22 cellular contexts compared by ENCODE assay signal in genomic region chr18:45412577-45412976, GRCh38.
DNase-seq lines count a peak whose midpoint lies in the region; ATAC-seq, FAIRE-seq and TF ChIP-seq lines count a peak whose summit lies in the region.
"Had no signal": no experiment of that assay in that cellular context is flagged by ENCODE, and none has a peak within 500 bp of the region (broad histone marks: within the 10 kb centered on the region; RNA-seq: fewer than 3 reads in every experiment).

No MANE protein-coding gene starts in this region.

- no peak overlapping the region for H3K27ac ChIP-seq in heart right ventricle
- H3K27ac ChIP-seq: A549, SJSA1, transverse colon had no signal

- H3K4me1 ChIP-seq in heart right ventricle = no peaks in the 10 kb centered on the region
- H3K4me1 ChIP-seq: A549 had no signal

- DNase-seq in activated CD8-positive, alpha-beta T cell treated with anti-CD3 and anti-CD28 coated beads for 36 hours = no peak
- DNase-seq in activated CD8-positive, alpha-beta T cell treated with anti-CD3 and anti-CD28 coated beads, Interleukin-2, amount 10 ng/mL, durations not matched to agents 7 days and 5 days = no peak
- DNase-seq in NCI-H226 = peak; percentile 21
- peak; percentile 24 for DNase-seq in urothelium cell line (ENCODE audit: low spot score)
- DNase-seq in heart right ventricle = no peak
- DNase-seq in activated CD8-positive, alpha-beta memory T cell treated with anti-CD3 and anti-CD28 coated beads, Interleukin-2, amount 50 U/mL, for 48 hours = no peak
- DNase-seq: activated naive CD8-positive, alpha-beta T cell treated with anti-CD3 and anti-CD28 coated beads, Interleukin-2, amount 10 ng/mL, durations not matched to agents 7 days and 5 days; DMS153; H7; MM.1S; NCI-H187; NCI-H524; stimulated activated CD4-positive, alpha-beta T cell treated with anti-CD3 and anti-CD28 coated beads, Interleukin-4, amount 100 ng/mL, for 4 hours; T-helper 9 cell; transverse colon had no signal

- H3K27ac Mint-ChIP-seq in activated CD8-positive, alpha-beta T cell treated with anti-CD3 and anti-CD28 coated beads for 36 hours = no peak overlapping the region
- H3K27ac Mint-ChIP-seq in activated CD8-positive, alpha-beta T cell treated with anti-CD3 and anti-CD28 coated beads, Interleukin-2, amount 10 ng/mL, durations not matched to agents 7 days and 5 days = no peak overlapping the region
- H3K27ac Mint-ChIP-seq: activated naive CD8-positive, alpha-beta T cell treated with anti-CD3 and anti-CD28 coated beads, Interleukin-2, amount 10 ng/mL, durations not matched to agents 7 days and 5 days; CD14-positive monocyte had no signal

- no peak overlapping the region for H3K4me3 Mint-ChIP-seq in activated CD8-positive, alpha-beta T cell treated with anti-CD3 and anti-CD28 coated beads for 36 hours
- H3K4me3 Mint-ChIP-seq in activated CD8-positive, alpha-beta T cell treated with anti-CD3 and anti-CD28 coated beads, Interleukin-2, amount 10 ng/mL, durations not matched to agents 7 days and 5 days = no peak overlapping the region
- H3K4me3 Mint-ChIP-seq: activated naive CD8-positive, alpha-beta T cell treated with anti-CD3 and anti-CD28 coated beads, Interleukin-2, amount 10 ng/mL, durations not matched to agents 7 days and 5 days; CD14-positive monocyte had no signal

- ATAC-seq in activated CD8-positive, alpha-beta T cell treated with anti-CD3 and anti-CD28 coated beads for 36 hours = peak; percentile 72
- ATAC-seq in activated CD8-positive, alpha-beta T cell treated with anti-CD3 and anti-CD28 coated beads, Interleukin-2, amount 10 ng/mL, durations not matched to agents 7 days and 5 days = no peak
- ATAC-seq in esophagus mucosa (peak; percentile 57), heart right ventricle (no peak), GM21786 (IDR thresholded peaks at IDR 0.05; ENCODE audit: unreplicated experiment) (no peak)
- ATAC-seq: A549, HepG2, left lobe of liver had no signal

- peaks cover 0 to 3% (median 0%) of the 10 kb centered on the region in 7 donors for H3K27me3 ChIP-seq in heart right ventricle
- H3K27me3 ChIP-seq: SJSA1, transverse colon had no signal

- POLR2A ChIA-PET in activated CD8-positive, alpha-beta T cell treated with anti-CD3 and anti-CD28 coated beads for 36 hours (lab: Charles Lee) = no interaction called here
- POLR2A ChIA-PET in activated CD8-positive, alpha-beta T cell treated with anti-CD3 and anti-CD28 coated beads, Interleukin-2, amount 10 ng/mL, durations not matched to agents 7 days and 5 days (lab: Charles Lee) = no interaction called here

- no peak for FAIRE-seq in urothelium cell line (lab: Jason Lieb, UNC)
- FAIRE-seq: A549, HepG2 had no signal

- H3K9me3 ChIP-seq in heart right ventricle = no peaks in the 10 kb centered on the region
- H3K9me3 ChIP-seq: A549, SJSA1, transverse colon had no signal

- H3K4me3 ChIP-seq in heart right ventricle = no peak overlapping the region
- H3K4me3 ChIP-seq: A549, SJSA1, transverse colon had no signal

- no peaks in the 10 kb centered on the region for H3K36me3 ChIP-seq in heart right ventricle
- H3K36me3 ChIP-seq: SJSA1, transverse colon had no signal

- peaks cover 7% of the 10 kb centered on the region for H3K27me3 Mint-ChIP-seq in activated CD8-positive, alpha-beta T cell treated with anti-CD3 and anti-CD28 coated beads for 36 hours
- peaks cover 2% of the 10 kb centered on the region for H3K27me3 Mint-ChIP-seq in activated CD8-positive, alpha-beta T cell treated with anti-CD3 and anti-CD28 coated beads, Interleukin-2, amount 10 ng/mL, durations not matched to agents 7 days and 5 days (ENCODE audit: low read depth)
- H3K27me3 Mint-ChIP-seq: activated naive CD8-positive, alpha-beta T cell treated with anti-CD3 and anti-CD28 coated beads, Interleukin-2, amount 10 ng/mL, durations not matched to agents 7 days and 5 days had no signal

- CTCF ChIA-PET in activated CD8-positive, alpha-beta T cell treated with anti-CD3 and anti-CD28 coated beads for 36 hours (lab: Charles Lee) = no interaction called here
- CTCF ChIA-PET in activated CD8-positive, alpha-beta T cell treated with anti-CD3 and anti-CD28 coated beads, Interleukin-2, amount 10 ng/mL, durations not matched to agents 7 days and 5 days (lab: Charles Lee) = no interaction called here

- TF ChIP-seq CTCF in activated CD8-positive, alpha-beta T cell treated with anti-CD3 and anti-CD28 coated beads for 36 hours (IDR thresholded peaks at IDR 0.05) = no peak
- no peak for TF ChIP-seq CTCF in heart right ventricle (IDR thresholded peaks at IDR 0.05)

- WGBS in heart right ventricle, 2 donors = 93 to 100% methylated on average over 1 of the region's 1 CpG

- H3K9me3 Mint-ChIP-seq in activated CD8-positive, alpha-beta T cell treated with anti-CD3 and anti-CD28 coated beads for 36 hours = peaks cover 1% of the 10 kb centered on the region
- H3K9me3 Mint-ChIP-seq in activated CD8-positive, alpha-beta T cell treated with anti-CD3 and anti-CD28 coated beads, Interleukin-2, amount 10 ng/mL, durations not matched to agents 7 days and 5 days (ENCODE audit: insufficient read depth) = no peaks in the 10 kb centered on the region
- H3K9me3 Mint-ChIP-seq: activated naive CD8-positive, alpha-beta T cell treated with anti-CD3 and anti-CD28 coated beads, Interleukin-2, amount 10 ng/mL, durations not matched to agents 7 days and 5 days had no signal

- intact Hi-C loops in activated CD8-positive, alpha-beta T cell treated with anti-CD3 and anti-CD28 coated beads for 36 hours (cut with micrococcal nuclease) = no loop called here
- intact Hi-C loops in heart right ventricle (cut with DNase I) = no loop called here

- H3K36me3 Mint-ChIP-seq in activated CD8-positive, alpha-beta T cell treated with anti-CD3 and anti-CD28 coated beads for 36 hours (ENCODE audit: low read depth) = no peaks in the 10 kb centered on the region
- no peaks in the 10 kb centered on the region for H3K36me3 Mint-ChIP-seq in activated CD8-positive, alpha-beta T cell treated with anti-CD3 and anti-CD28 coated beads, Interleukin-2, amount 10 ng/mL, durations not matched to agents 7 days and 5 days (ENCODE audit: low read depth)
- H3K36me3 Mint-ChIP-seq: activated naive CD8-positive, alpha-beta T cell treated with anti-CD3 and anti-CD28 coated beads, Interleukin-2, amount 10 ng/mL, durations not matched to agents 7 days and 5 days; CD14-positive monocyte had no signal

- no peaks in the 10 kb centered on the region for H3K4me1 Mint-ChIP-seq in activated CD8-positive, alpha-beta T cell treated with anti-CD3 and anti-CD28 coated beads for 36 hours (ENCODE audit: low read depth)
- no peaks in the 10 kb centered on the region for H3K4me1 Mint-ChIP-seq in activated CD8-positive, alpha-beta T cell treated with anti-CD3 and anti-CD28 coated beads, Interleukin-2, amount 10 ng/mL, durations not matched to agents 7 days and 5 days (ENCODE audit: low read depth)
- H3K4me1 Mint-ChIP-seq: activated naive CD8-positive, alpha-beta T cell treated with anti-CD3 and anti-CD28 coated beads, Interleukin-2, amount 10 ng/mL, durations not matched to agents 7 days and 5 days; CD14-positive monocyte had no signal

Comparison
In these comparisons a context has a peak if more than half of its experiments do, and no peak if none do; other contexts are left out.
1. ATAC-seq: peak in activated CD8-positive, alpha-beta T cell treated with anti-CD3 and anti-CD28 coated beads for 36 hours (single experiment) and esophagus mucosa (single experiment); none in activated CD8-positive, alpha-beta T cell treated with anti-CD3 and anti-CD28 coated beads, Interleukin-2, amount 10 ng/mL, durations not matched to agents 7 days and 5 days (single experiment), heart right ventricle (0 of 8) and GM21786 (single experiment).
2. DNase-seq: peak in NCI-H226 (single experiment) and urothelium cell line (single experiment); none in activated CD8-positive, alpha-beta T cell treated with anti-CD3 and anti-CD28 coated beads for 36 hours (single experiment), activated CD8-positive, alpha-beta T cell treated with anti-CD3 and anti-CD28 coated beads, Interleukin-2, amount 10 ng/mL, durations not matched to agents 7 days and 5 days (single experiment), heart right ventricle (0 of 2) and activated CD8-positive, alpha-beta memory T cell treated with anti-CD3 and anti-CD28 coated beads, Interleukin-2, amount 50 U/mL, for 48 hours (single experiment).